15 cellular contexts compared by ENCODE assay signal in the genomic region with DNA sequence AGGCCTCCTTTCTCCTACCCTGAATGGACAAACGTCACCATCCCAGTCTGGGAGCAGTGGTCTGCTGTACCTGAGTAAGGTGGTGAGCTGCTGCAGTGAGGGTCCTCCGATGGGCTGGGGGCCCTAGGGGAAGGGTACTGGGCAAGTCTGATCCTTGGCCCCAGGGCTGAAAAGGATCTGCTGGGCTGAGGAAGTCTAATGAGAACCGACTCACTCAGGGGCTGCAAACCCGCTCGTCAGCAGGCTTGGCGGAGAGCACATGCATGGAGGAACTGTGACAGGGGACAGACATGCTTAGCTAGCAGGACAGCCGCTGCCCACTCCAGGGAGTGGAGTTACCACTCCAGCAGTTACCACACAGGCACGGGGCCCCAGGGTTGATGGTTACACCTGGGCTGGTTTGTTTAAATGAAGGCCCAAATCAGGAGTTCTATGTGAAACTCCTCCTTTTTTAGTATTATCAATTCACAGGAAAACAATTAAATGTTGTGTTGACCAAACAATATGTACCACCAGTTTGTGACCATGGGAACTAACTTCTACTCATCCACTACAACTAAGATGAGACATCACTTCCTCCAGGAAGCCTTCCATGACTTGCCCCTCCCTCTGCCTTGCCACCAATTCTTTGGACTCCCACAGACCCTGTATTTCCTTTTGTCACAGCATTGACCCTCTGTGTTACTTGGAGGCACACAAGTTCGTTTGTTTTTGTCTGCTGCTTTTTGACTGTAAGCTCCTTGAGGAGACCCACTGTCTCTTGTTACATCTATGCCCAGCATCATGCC. TPM values are rescaled to one million over a fixed set of nuclear protein-coding genes. Genes with fewer than 3 reads are reported as not detected.
"Had no signal": no experiment of that assay in that cellular context is flagged by ENCODE, and none has a peak within 500 bp of the region (broad histone marks: within the 10 kb centered on the region; RNA-seq: fewer than 3 reads in every experiment).

No MANE protein-coding gene starts in this region.

- H3K27ac Mint-ChIP-seq: activated CD4-positive, alpha-beta T cell treated with anti-CD3 and anti-CD28 coated beads, Interleukin-2, amount 10 ng/mL, durations not matched to agents 7 days and 5 days; activated naive CD8-positive, alpha-beta T cell; nephron progenitor cell; stimulated activated effector memory CD8-positive, alpha-beta T cell treated with anti-CD3 and anti-CD28 coated beads, Interleukin-12 subunit alpha, Interleukin-12 subunit beta, amount 100 ng/mL, for 72 hours; T-helper 2 cell treated with Interferon-gamma antibody and Interleukin-4, amounts not matched to agents 5 μg/mL and 100 μg/mL, for 36 hours had no signal

- ATAC-seq: stimulated activated effector memory CD8-positive, alpha-beta T cell treated with anti-CD3 and anti-CD28 coated beads, Interleukin-12 subunit alpha, Interleukin-12 subunit beta, amount 100 ng/mL, for 72 hours had no signal

- H3K4me3 ChIP-seq: prostate gland, thyroid gland had no signal

- H3K4me1 ChIP-seq: prostate gland, thyroid gland had no signal

- H3K27ac ChIP-seq: brain microvascular endothelial cell, prostate gland, thyroid gland had no signal

- H3K4me3 Mint-ChIP-seq: activated CD4-positive, alpha-beta T cell treated with anti-CD3 and anti-CD28 coated beads, Interleukin-2, amount 10 ng/mL, durations not matched to agents 7 days and 5 days; activated naive CD8-positive, alpha-beta T cell; nephron progenitor cell; stimulated activated effector memory CD8-positive, alpha-beta T cell treated with anti-CD3 and anti-CD28 coated beads, Interleukin-12 subunit alpha, Interleukin-12 subunit beta, amount 100 ng/mL, for 72 hours; T-helper 2 cell treated with Interferon-gamma antibody and Interleukin-4, amounts not matched to agents 5 μg/mL and 100 μg/mL, for 36 hours had no signal

- H3K27me3 ChIP-seq: brain microvascular endothelial cell, thyroid gland had no signal

- H3K4me1 Mint-ChIP-seq: activated CD4-positive, alpha-beta T cell treated with anti-CD3 and anti-CD28 coated beads, Interleukin-2, amount 10 ng/mL, durations not matched to agents 7 days and 5 days; stimulated activated effector memory CD8-positive, alpha-beta T cell treated with anti-CD3 and anti-CD28 coated beads, Interleukin-12 subunit alpha, Interleukin-12 subunit beta, amount 100 ng/mL, for 72 hours had no signal

- H3K9me3 Mint-ChIP-seq: activated CD4-positive, alpha-beta T cell treated with anti-CD3 and anti-CD28 coated beads, Interleukin-2, amount 10 ng/mL, durations not matched to agents 7 days and 5 days; nephron progenitor cell; stimulated activated effector memory CD8-positive, alpha-beta T cell treated with anti-CD3 and anti-CD28 coated beads, Interleukin-12 subunit alpha, Interleukin-12 subunit beta, amount 100 ng/mL, for 72 hours; T-helper 2 cell treated with Interferon-gamma antibody and Interleukin-4, amounts not matched to agents 5 μg/mL and 100 μg/mL, for 36 hours had no signal

- H3K36me3 ChIP-seq: brain microvascular endothelial cell, prostate gland, thyroid gland had no signal

- H3K36me3 Mint-ChIP-seq: activated naive CD8-positive, alpha-beta T cell; stimulated activated effector memory CD8-positive, alpha-beta T cell treated with anti-CD3 and anti-CD28 coated beads, Interleukin-12 subunit alpha, Interleukin-12 subunit beta, amount 100 ng/mL, for 72 hours had no signal

- DNase-seq: activated CD4-positive, alpha-beta T cell treated with anti-CD3 and anti-CD28 coated beads, Interleukin-2, amount 10 ng/mL, durations not matched to agents 7 days and 5 days; activated gamma-delta T cell treated with Interleukin-2 at 50 U/mL for 16 hours; effector CD8-positive, alpha-beta T cell; nephron progenitor cell; stimulated activated CD4-positive, alpha-beta T cell treated with anti-CD3 and anti-CD28 coated beads, Interleukin-12 subunit alpha, Interleukin-12 subunit beta, amount 100 ng/mL, for 4 hours; stimulated activated CD4-positive, alpha-beta T cell treated with anti-CD3 and anti-CD28 coated beads, Interleukin-2, amount 100 ng/mL, for 24 hours; thyroid gland had no signal

- H3K9me3 ChIP-seq: prostate gland, thyroid gland had no signal

RNA-seq across cellular contexts. Expression of gene CPLX2, which starts 56.1 kb away (rescaled TPM):
- total RNA-seq: activated CD4-positive, alpha-beta T cell treated with anti-CD3 and anti-CD28 coated beads, Interleukin-2, amount 10 ng/mL, durations not matched to agents 7 days and 5 days; lower leg skin; mesenteric fat pad; omental fat pad had no signal
